Comparison of ENCODE assay signal across 11 cellular contexts in genomic region chr5:56095579-56096102, GRCh38.
DNase-seq lines count a peak whose midpoint lies in the region; ATAC-seq and TF ChIP-seq lines count a peak whose summit lies in the region.
"Had no signal": no experiment of that assay in that cellular context is flagged by ENCODE, and none has a peak within 500 bp of the region (broad histone marks: within the 10 kb centered on the region; RNA-seq: fewer than 3 reads in every experiment).

No MANE protein-coding gene starts in this region.

- peaks cover 2% of the 10 kb centered on the region for H3K9me3 Mint-ChIP-seq in activated naive CD4-positive, alpha-beta T cell treated with anti-CD3 and anti-CD28 coated beads for 36 hours
- peaks cover 8% of the 10 kb centered on the region for H3K9me3 Mint-ChIP-seq in type B pancreatic cell
- H3K9me3 Mint-ChIP-seq: central memory CD8-positive, alpha-beta T cell had no signal

- TF ChIP-seq CTCF in type B pancreatic cell (conservative IDR thresholded peaks at IDR 0.05), result no peak

- no peaks in the 10 kb centered on the region for H3K27me3 Mint-ChIP-seq in activated naive CD4-positive, alpha-beta T cell treated with anti-CD3 and anti-CD28 coated beads for 36 hours (ENCODE audit: low read depth)
- no peaks in the 10 kb centered on the region for H3K27me3 Mint-ChIP-seq in type B pancreatic cell
- H3K27me3 Mint-ChIP-seq: central memory CD8-positive, alpha-beta T cell had no signal

- H3K4me1 Mint-ChIP-seq in activated naive CD4-positive, alpha-beta T cell treated with anti-CD3 and anti-CD28 coated beads for 36 hours (ENCODE audit: low read depth), result peaks cover 92% of the 10 kb centered on the region
- peaks cover 13% of the 10 kb centered on the region for H3K4me1 Mint-ChIP-seq in type B pancreatic cell (ENCODE audit: unreplicated experiment)

- CTCF ChIA-PET in activated naive CD4-positive, alpha-beta T cell treated with anti-CD3 and anti-CD28 coated beads for 36 hours (lab: Charles Lee), result interaction anchor here (0.5 to 2.2 kb wide), 10 partner anchors 10 to 116 kb away, joined by 3 to 23 read pairs (median 4); no protein-coding TSS in a partner anchor

- H3K27ac Mint-ChIP-seq in activated naive CD4-positive, alpha-beta T cell treated with anti-CD3 and anti-CD28 coated beads for 36 hours, result peak overlapping the region; percentile 97
- no peak overlapping the region for H3K27ac Mint-ChIP-seq in type B pancreatic cell

- ATAC-seq in GM21737 (IDR thresholded peaks at IDR 0.05; ENCODE audit: unreplicated experiment) (peak; percentile 68), HG03439 (IDR thresholded peaks at IDR 0.05; ENCODE audit: unreplicated experiment) (peak; percentile 72)

- H3K4me3 Mint-ChIP-seq in activated naive CD4-positive, alpha-beta T cell treated with anti-CD3 and anti-CD28 coated beads for 36 hours, result peak overlapping the region; percentile 55
- peak overlapping the region; percentile 5 for H3K4me3 Mint-ChIP-seq in type B pancreatic cell
- H3K4me3 Mint-ChIP-seq: central memory CD8-positive, alpha-beta T cell had no signal

- intact Hi-C loops in activated naive CD4-positive, alpha-beta T cell treated with anti-CD3 and anti-CD28 coated beads for 36 hours (cut with micrococcal nuclease), result loop anchor here (1.0 to 10.0 kb wide), 4 partner anchors 12 to 1079 kb away; partner anchors contain the start of gene GPBP1

- no peak for DNase-seq in activated naive CD4-positive, alpha-beta T cell treated with anti-CD3 and anti-CD28 coated beads for 36 hours
- DNase-seq in activated naive CD4-positive, alpha-beta T cell (lab: John Stamatoyannopoulos, UW), result no peak
- no peak for DNase-seq in type B pancreatic cell (ENCODE audit: extremely low spot score, unreplicated experiment)
- no peak for DNase-seq in HUDEP-2 (lab: John Stamatoyannopoulos, UW; ENCODE audit: unreplicated experiment in 76 of 76)
- DNase-seq in NCI-H2227 (lab: John Stamatoyannopoulos, UW; ENCODE audit: unreplicated experiment), result no peak
- no peak for DNase-seq in DMS79 treated with DMSO at 0.1 percent for 48 hours (lab: John Stamatoyannopoulos, UW)
- DNase-seq: stimulated activated CD4-positive, alpha-beta T cell treated with anti-CD3 and anti-CD28 coated beads, Interleukin-12 subunit alpha, Interleukin-12 subunit beta, amount 100 ng/mL, for 4 hours; thyroid gland had no signal

- peaks cover 13% of the 10 kb centered on the region for H3K36me3 Mint-ChIP-seq in activated naive CD4-positive, alpha-beta T cell treated with anti-CD3 and anti-CD28 coated beads for 36 hours (ENCODE audit: low read depth)
- H3K36me3 Mint-ChIP-seq in type B pancreatic cell, result peaks cover 3% of the 10 kb centered on the region
